8 cellular contexts compared by ENCODE assay signal in genomic region chr12:120903818-120904773, GRCh38.
DNase-seq lines count a peak whose midpoint lies in the region; ATAC-seq and TF ChIP-seq lines count a peak whose summit lies in the region.

Gene SPPL3, minus strand, starts transcription at chr12:120904358. Its CDS starts 491 bp downstream, at chr12:120903867.

- DNase-seq in Ammon's horn (ENCODE audit: low spot score) (peak; percentile 90), GM19238 (ENCODE audit: insufficient read length, low spot score) (peak; percentile 92), NCI-H510A (lab: John Stamatoyannopoulos, UW) (peak; percentile 92), choroid plexus epithelial cell (ENCODE audit: low read depth) (peak; percentile 83), kidney tubule cell (ENCODE audit: low spot score) (peak; percentile 87)
- peak; percentile 91 to 92 for DNase-seq in activated CD4-positive, alpha-beta T cell treated with anti-CD3 and anti-CD28 coated beads for 4 hours
- peak; percentile 79 to 90 for DNase-seq in stimulated activated CD4-positive, alpha-beta T cell treated with anti-CD3 and anti-CD28 coated beads, Interleukin-15, amount 100 ng/mL, for 48 hours (ENCODE audit: low read depth in 2 of 2)

- TF ChIP-seq CTCF in choroid plexus epithelial cell (conservative IDR thresholded peaks at IDR 0.05; ENCODE audit: low read depth, low read length) = no peak

- H3K4me3 ChIP-seq in choroid plexus epithelial cell (ENCODE audit: low read depth, low read length) = peak within 1 kb of the TSS; percentile 79

- peak; percentile 64 for ATAC-seq in HG03439 (IDR thresholded peaks at IDR 0.05; ENCODE audit: unreplicated experiment)

Comparison
In these comparisons a context has a peak if more than half of its experiments do, and no peak if none do; other contexts are left out.
1. Peak in every context shown above with its lines: DNase-seq, ATAC-seq and H3K4me3 ChIP-seq.